19 cellular contexts compared by ENCODE assay signal in genomic region chr3:26058774-26059455, GRCh38.
DNase-seq lines count a peak whose midpoint lies in the region; ATAC-seq and TF ChIP-seq lines count a peak whose summit lies in the region.
"Had no signal": no experiment of that assay in that cellular context is flagged by ENCODE, and none has a peak within 500 bp of the region (broad histone marks: within the 10 kb centered on the region; RNA-seq: fewer than 3 reads in every experiment).

No MANE protein-coding gene starts in this region.

- no peak for TF ChIP-seq CTCF in endothelial cell (IDR thresholded peaks at IDR 0.05; ENCODE audit: unreplicated experiment)

- peak; percentile 36 for DNase-seq in NCI-H460 (ENCODE audit: extremely low read depth, low read depth)
- no peak for DNase-seq in endothelial cell (ENCODE audit: low spot score)
- DNase-seq in left kidney (ENCODE audit: low read depth, low spot score) = peak; percentile 59
- DNase-seq in retina = peak; percentile 6
- no peak for DNase-seq in NCI-H1694 (lab: John Stamatoyannopoulos, UW)
- no peak for DNase-seq in KBM-7
- DNase-seq: COR-L47, DMS153, H7, IMR-90, Kasumi-1, MM.1S, NCI-H1092 treated with DMSO at 0.1 percent for 48 hours, NCI-H226, NCI-H526 treated with DMSO at 0.1 percent for 48 hours, PC-3, SJCRH30 had no signal

- no peaks in the 10 kb centered on the region for H3K36me3 Mint-ChIP-seq in endothelial cell (ENCODE audit: low read depth, unreplicated experiment)

- H3K4me3 Mint-ChIP-seq in endothelial cell (ENCODE audit: unreplicated experiment) = no peak overlapping the region

- no peaks in the 10 kb centered on the region for H3K9me3 Mint-ChIP-seq in endothelial cell (ENCODE audit: unreplicated experiment)

- H3K4me1 Mint-ChIP-seq in endothelial cell (ENCODE audit: unreplicated experiment) = peaks cover 48% of the 10 kb centered on the region

- no peak for ATAC-seq in HG03469 (IDR thresholded peaks at IDR 0.05; ENCODE audit: unreplicated experiment)
- ATAC-seq in GM21526 (IDR thresholded peaks at IDR 0.05; ENCODE audit: low FRiP score, unreplicated experiment) = no peak
- ATAC-seq: PC-3 had no signal

- in situ Hi-C loops in KBM-7 (cut with MboI; ENCODE audit: low pct_unique_long_range_greater_than_20kb, low sequenced_read_pairs) = no loop called here

- peak overlapping the region; percentile 64 for H3K27ac Mint-ChIP-seq in endothelial cell (ENCODE audit: unreplicated experiment)

- H3K27me3 Mint-ChIP-seq in endothelial cell (ENCODE audit: unreplicated experiment) = no peaks in the 10 kb centered on the region

Comparison
In these comparisons a context has a peak if more than half of its experiments do, and no peak if none do; other contexts are left out.
1. DNase-seq: peak in NCI-H460 (single experiment), left kidney (single experiment) and retina (single experiment); none in endothelial cell (single experiment), NCI-H1694 (single experiment) and KBM-7 (single experiment).